ENCODE assay signal across 19 cellular contexts in genomic region chr10:73898730-73899400, GRCh38. TPM values are rescaled to one million over a fixed set of nuclear protein-coding genes. Genes with fewer than 3 reads are reported as not detected.
DNase-seq lines count a peak whose midpoint lies in the region; ATAC-seq and TF ChIP-seq lines count a peak whose summit lies in the region.
"Had no signal": no experiment of that assay in that cellular context is flagged by ENCODE, and none has a peak within 500 bp of the region (broad histone marks: within the 10 kb centered on the region; RNA-seq: fewer than 3 reads in every experiment).

No MANE protein-coding gene starts in this region.

- TF ChIP-seq CTCF in Calu3 (IDR thresholded peaks at IDR 0.05; ENCODE audit: unreplicated experiment) = no peak
- TF ChIP-seq CTCF in PC-3 (conservative IDR thresholded peaks at IDR 0.05; ENCODE audit: low read depth, low read length) = no peak
- TF ChIP-seq CTCF in progenitor cell of endocrine pancreas (IDR thresholded peaks at IDR 0.05; ENCODE audit: unreplicated experiment) = no peak
- TF ChIP-seq CTCF in sigmoid colon (IDR thresholded peaks at IDR 0.05) = no peak

- DNase-seq in Calu3 (no peak), PC-3 (no peak), fibroblast of peridontal ligament (ENCODE audit: extremely low read depth) (peak; percentile 57), progenitor cell of endocrine pancreas (ENCODE audit: low spot score, unreplicated experiment) (no peak), GM03348 (ENCODE audit: low spot score) (no peak), Karpas-422 (no peak), H7 (no peak), sigmoid colon (no peak)
- DNase-seq: activated CD4-positive, alpha-beta T cell treated with anti-CD3 and anti-CD28 coated beads, Interleukin-2, amount 50 U/mL, for 1 hour; activated naive CD8-positive, alpha-beta T cell treated with anti-CD3 and anti-CD28 coated beads, Interleukin-2, amount 10 ng/mL, durations not matched to agents 7 days and 5 days; activated T-cell treated with anti-CD3 and anti-CD28 coated beads, Interleukin-2, amount 50 U/mL, for 4 hours; C1 segment of cervical spinal cord; cerebellar nuclear complex; DND-41; NCI-H748 treated with DMSO at 0.1 percent for 48 hours; testis had no signal

- peaks cover 29% of the 10 kb centered on the region for H3F3A ChIP-seq in PC-3 (ENCODE audit: low read length, unreplicated experiment)

- intact Hi-C loops in Calu3 (cut with micrococcal nuclease; ENCODE audit: unreplicated experiment) (loop anchor here (1.0 kb wide), 1 partner anchor 11 kb away; no protein-coding TSS in a partner anchor), PC-3 (cut with micrococcal nuclease) (loop anchor here (1.0 to 10.0 kb wide), 3 partner anchors 10 to 1026 kb away; no protein-coding TSS in a partner anchor), sigmoid colon (cut with DNase I) (no loop called here)

- peaks cover 3% of the 10 kb centered on the region for H3K9me3 Mint-ChIP-seq in Calu3 (ENCODE audit: low read depth, unreplicated experiment)
- H3K9me3 Mint-ChIP-seq in progenitor cell of endocrine pancreas (ENCODE audit: low read depth) = no peaks in the 10 kb centered on the region
- H3K9me3 Mint-ChIP-seq: activated naive CD8-positive, alpha-beta T cell treated with anti-CD3 and anti-CD28 coated beads, Interleukin-2, amount 10 ng/mL, durations not matched to agents 7 days and 5 days; activated T-cell treated with anti-CD3 and anti-CD28 coated beads, Interleukin-2, amount 50 U/mL, for 4 hours; neural crest cell had no signal

- no peak; the same call in 1 of the 2 replicates for ATAC-seq in PC-3
- ATAC-seq: activated T-cell treated with anti-CD3 and anti-CD28 coated beads, Interleukin-2, amount 50 U/mL, for 4 hours; Right ventricle myocardium inferior had no signal

- peak overlapping the region; percentile 0 for H2AFZ ChIP-seq in PC-3 (ENCODE audit: low read length)
- H2AFZ ChIP-seq in Karpas-422 (ENCODE audit: low read length) = no peak overlapping the region

- POLR2A ChIA-PET in PC-3 (lab: Charles Lee; ENCODE audit: unreplicated experiment) = interaction anchor here (0.6 to 1.9 kb wide), 11 partner anchors 8 to 181 kb away, joined by 3 to 71 read pairs (median 5); partner anchors contain the start of genes PLAU and VCL

- CTCF ChIA-PET in Calu3 (lab: Charles Lee) = interaction anchor here (0.7 to 3.3 kb wide), 19 partner anchors 8 to 1207 kb away, joined by 3 to 63 read pairs (median 5); no protein-coding TSS in a partner anchor
- CTCF ChIA-PET in PC-3 (lab: Charles Lee) = interaction anchor here (0.6 to 2.8 kb wide), 19 partner anchors 9 to 224 kb away, joined by 3 to 53 read pairs (median 4); partner anchors contain the start of gene PLAU

- H3K9ac ChIP-seq in PC-3 (ENCODE audit: low read length) (peak overlapping the region; percentile 58), Karpas-422 (ENCODE audit: low read length) (no peak overlapping the region)

- H3K4me1 Mint-ChIP-seq in Calu3 (ENCODE audit: low read depth, unreplicated experiment) (peaks cover 54% of the 10 kb centered on the region), progenitor cell of endocrine pancreas (ENCODE audit: low read depth) (peaks cover 3% of the 10 kb centered on the region)
- H3K4me1 Mint-ChIP-seq: neural crest cell had no signal

- no peaks in the 10 kb centered on the region for H3K36me3 ChIP-seq in PC-3 (ENCODE audit: low read depth, low read length)
- no peaks in the 10 kb centered on the region for H3K36me3 ChIP-seq in Karpas-422 (ENCODE audit: insufficient read depth, low read length)
- no peaks in the 10 kb centered on the region for H3K36me3 ChIP-seq in H7 (replicated peaks; ENCODE audit: control insufficient read depth, insufficient read depth, low read length)
- H3K36me3 ChIP-seq in sigmoid colon = no peaks in the 10 kb centered on the region

- H3K9me3 ChIP-seq in PC-3 (ENCODE audit: low read length) = no peaks in the 10 kb centered on the region
- no peaks in the 10 kb centered on the region for H3K9me3 ChIP-seq in Karpas-422 (ENCODE audit: low read length)
- H3K9me3 ChIP-seq in sigmoid colon = no peaks in the 10 kb centered on the region
- H3K9me3 ChIP-seq: testis had no signal

- BruUV-seq in Calu3 (replicated peaks; lab: Mats Ljungman, UMichigan) (no TSS peak), PC-3 (replicated peaks; lab: Mats Ljungman, UMichigan) (TSS peak; percentile 95)

- TF ChIP-seq EP300 in sigmoid colon (IDR thresholded peaks at IDR 0.05) = no peak

- H3K4me1 ChIP-seq in PC-3 (ENCODE audit: insufficient read depth, low read length) = peaks cover 58% of the 10 kb centered on the region
- peaks cover 21% of the 10 kb centered on the region for H3K4me1 ChIP-seq in Karpas-422 (ENCODE audit: low read length)
- H3K4me1 ChIP-seq in sigmoid colon = no peaks in the 10 kb centered on the region
- H3K4me1 ChIP-seq: testis had no signal

- H4K20me1 ChIP-seq in PC-3 (ENCODE audit: low read length) (no peaks in the 10 kb centered on the region), Karpas-422 (ENCODE audit: insufficient read depth, low read depth, low read length) (no peaks in the 10 kb centered on the region)

- H3K79me2 ChIP-seq in PC-3 (ENCODE audit: low read length) = no peaks in the 10 kb centered on the region
- H3K79me2 ChIP-seq in Karpas-422 (ENCODE audit: low read length) = no peaks in the 10 kb centered on the region

- H3K27ac ChIP-seq in PC-3 (ENCODE audit: low read length) = peak overlapping the region; percentile 78
- no peak overlapping the region for H3K27ac ChIP-seq in Karpas-422 (ENCODE audit: low read length)
- no peak overlapping the region for H3K27ac ChIP-seq in sigmoid colon
- H3K27ac ChIP-seq: testis had no signal

- peak overlapping the region; percentile 63 for H3K4me2 ChIP-seq in PC-3 (ENCODE audit: low read length)
- H3K4me2 ChIP-seq in Karpas-422 (ENCODE audit: low read depth, low read length, poor library complexity, severe bottlenecking) = no peak overlapping the region

- H3K9me2 ChIP-seq in PC-3 (replicated peaks; ENCODE audit: low read length) (0 out of 2 replicates have a peak, but pooled peaks cover 4% of the 10 kb centered on the region), Karpas-422 (replicated peaks; ENCODE audit: insufficient read depth, low read length) (no peaks in the 10 kb centered on the region)

- H3K27me3 ChIP-seq in PC-3 (ENCODE audit: low read length) (no peaks in the 10 kb centered on the region), Karpas-422 (ENCODE audit: low read length) (no peaks in the 10 kb centered on the region), H7 (ENCODE audit: control insufficient read depth, insufficient read depth, low read length) (no peaks in the 10 kb centered on the region), sigmoid colon (no peaks in the 10 kb centered on the region)
- H3K27me3 ChIP-seq: testis had no signal

- H3K27ac Mint-ChIP-seq in Calu3 (ENCODE audit: unreplicated experiment) = peak overlapping the region; percentile 96
- H3K27ac Mint-ChIP-seq in progenitor cell of endocrine pancreas = peak overlapping the region; percentile 48
- H3K27ac Mint-ChIP-seq: activated naive CD8-positive, alpha-beta T cell treated with anti-CD3 and anti-CD28 coated beads, Interleukin-2, amount 10 ng/mL, durations not matched to agents 7 days and 5 days had no signal

- peak overlapping the region; percentile 8; the same call in 1 of the 2 replicates for H3K4me3 ChIP-seq in PC-3 (ENCODE audit: low read length)
- H3K4me3 ChIP-seq in Karpas-422 (ENCODE audit: low read length) = no peak overlapping the region
- H3K4me3 ChIP-seq in H7 (ENCODE audit: insufficient read depth, low read depth, low read length) = no peak overlapping the region
- no peak overlapping the region for H3K4me3 ChIP-seq in sigmoid colon
- H3K4me3 ChIP-seq: GM12878, testis had no signal

- no peak for TF ChIP-seq POLR2A in sigmoid colon (IDR thresholded peaks at IDR 0.05)

- peak overlapping the region; percentile 36 for H3K4me3 Mint-ChIP-seq in Calu3 (ENCODE audit: low read depth, unreplicated experiment)
- no peak overlapping the region for H3K4me3 Mint-ChIP-seq in progenitor cell of endocrine pancreas (ENCODE audit: low read depth)
- H3K4me3 Mint-ChIP-seq: activated naive CD8-positive, alpha-beta T cell treated with anti-CD3 and anti-CD28 coated beads, Interleukin-2, amount 10 ng/mL, durations not matched to agents 7 days and 5 days; activated T-cell treated with anti-CD3 and anti-CD28 coated beads, Interleukin-2, amount 50 U/mL, for 4 hours; neural crest cell had no signal

- 53 to 72% methylated on average over 2 of the region's 2 CpGs for WGBS in sigmoid colon, 2 donors

- H3K36me3 Mint-ChIP-seq in Calu3 (ENCODE audit: insufficient read depth, unreplicated experiment) (peaks cover 12% of the 10 kb centered on the region), progenitor cell of endocrine pancreas (ENCODE audit: insufficient read depth) (no peaks in the 10 kb centered on the region)
- H3K36me3 Mint-ChIP-seq: activated naive CD8-positive, alpha-beta T cell treated with anti-CD3 and anti-CD28 coated beads, Interleukin-2, amount 10 ng/mL, durations not matched to agents 7 days and 5 days had no signal

- H3K27me3 Mint-ChIP-seq in Calu3 (ENCODE audit: unreplicated experiment) (no peaks in the 10 kb centered on the region), progenitor cell of endocrine pancreas (peaks cover 21% of the 10 kb centered on the region)

RNA-seq across cellular contexts. Expression of gene PLAU, which starts 12.1 kb away (rescaled TPM):
- total RNA-seq in Calu3 (2022) (655 and 706 TPM in 2 replicates), PC-3 (2014; rRNA removed) (1,570 and 1,582 TPM in 2 replicates), progenitor cell of endocrine pancreas (0.38 and 0.93 TPM in 2 replicates), sigmoid colon (1 to 10 TPM; 2.5 to 9.4 (median 3.7) TPM)
- total RNA-seq in Karpas-422 (2014; rRNA removed; shearing (Covaris generic); ENCODE audit: low replicate concordance) = 3.2 and 6.3 TPM in 2 replicates
- 25.4 and 29.5 TPM in 2 replicates for total RNA-seq in H7 (2014; rRNA removed; shearing (Covaris generic))
- polyA plus RNA-seq in sigmoid colon = 10 to 100 TPM in 1 of 3 donors, 1 to 10 TPM in 2; 3.6 to 15.7 (median 9.9) TPM

RNA-seq across cellular contexts. Expression of gene CAMK2G, which starts 24.5 kb away (rescaled TPM):
- 58.1 and 58.9 TPM in 2 replicates for total RNA-seq in Calu3 (2022)
- 170 and 179 TPM in 2 replicates for total RNA-seq in PC-3 (2014; rRNA removed)
- 20.8 and 24.5 TPM in 2 replicates for total RNA-seq in progenitor cell of endocrine pancreas
- total RNA-seq in Karpas-422 (2014; rRNA removed; shearing (Covaris generic); ENCODE audit: low replicate concordance) = 28.2 and 33.5 TPM in 2 replicates
- 26.6 and 35.9 TPM in 2 replicates for total RNA-seq in H7 (2014; rRNA removed; shearing (Covaris generic))
- total RNA-seq in sigmoid colon = 100 to 1,000 TPM; 153 to 221 (median 209) TPM
- polyA plus RNA-seq in sigmoid colon = 10 to 100 TPM; 14.4 to 34.8 (median 17.6) TPM

Comparison
In these comparisons a context has a peak if more than half of its experiments do, and no peak if none do; other contexts are left out.
1. RNA of gene PLAU, which starts 12.1 kb away (total RNA-seq): 1,570 to 1,582 TPM in PC-3 and 655 to 706 TPM in Calu3; 25.4 to 29.5 TPM in H7, 2.5 to 9.4 TPM in sigmoid colon, 3.2 to 6.3 TPM in Karpas-422 and 0.38 to 0.93 TPM in progenitor cell of endocrine pancreas; every median in the first group is over 10 times any median in the second.